23 cellular contexts compared by ENCODE assay signal in the genomic region with DNA sequence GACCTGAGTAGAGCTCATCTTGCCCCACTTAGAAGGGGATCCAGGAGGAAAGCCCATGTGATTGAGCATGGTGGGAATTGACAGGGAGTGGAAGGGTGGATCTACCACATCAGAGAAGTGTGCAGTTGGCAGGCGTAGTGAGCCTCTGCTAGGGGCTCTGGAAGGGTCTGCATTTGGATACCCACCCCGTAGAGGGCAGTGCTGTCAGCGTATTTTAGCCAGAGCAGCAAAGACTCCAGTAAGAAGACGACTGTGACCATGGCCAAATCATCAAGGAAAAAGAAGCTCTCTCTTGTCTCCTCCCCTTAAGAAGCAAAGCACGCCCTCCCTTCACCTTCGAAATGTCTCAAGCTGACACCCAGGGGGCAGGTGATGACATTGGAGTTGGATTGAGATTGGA.
DNase-seq lines count a peak whose midpoint lies in the region; ATAC-seq and TF ChIP-seq lines count a peak whose summit lies in the region.
"Had no signal": no experiment of that assay in that cellular context is flagged by ENCODE, and none has a peak within 500 bp of the region (broad histone marks: within the 10 kb centered on the region; RNA-seq: fewer than 3 reads in every experiment).

No MANE protein-coding gene starts in this region.

- H2BK120ac ChIP-seq in H9 (ENCODE audit: low read depth, low read length, poor library complexity, severe bottlenecking), result no peak overlapping the region

- DNase-seq in H9 (peak; percentile 59), NB4 (ENCODE audit: low read depth) (peak; percentile 48), iPS DF 19.7 (ENCODE audit: low read depth, low spot score) (peak; percentile 42), osteoblast (ENCODE audit: insufficient read length, low spot score, missing footprints) (no peak), NCI-H1092 treated with DMSO at 0.1 percent for 48 hours (lab: John Stamatoyannopoulos, UW) (no peak), sciatic nerve (ENCODE audit: low spot score) (no peak), sigmoid colon (no peak)
- DNase-seq: Caco-2; CD4-positive, alpha-beta memory T cell; DND-41; GOT3; Kasumi-1; MM.1S; NCI-H1105 treated with DMSO at 0.1 percent for 48 hours; NCI-H2029 treated with DMSO at 0.1 percent for 48 hours; NCI-H2171; NCI-H345; NCI-H524; NCI-H774; SIG-M5; SK-N-SH had no signal

- TF ChIP-seq CTCF in H9 (conservative IDR thresholded peaks at IDR 0.05), result peak; percentile 58
- TF ChIP-seq CTCF in NB4 (IDR thresholded peaks at IDR 0.05; ENCODE audit: low read depth, low read length), result peak; percentile 5
- TF ChIP-seq CTCF in osteoblast (IDR thresholded peaks at IDR 0.05; ENCODE audit: extremely low read depth, low read depth, low read length), result no peak
- TF ChIP-seq CTCF in sigmoid colon (IDR thresholded peaks at IDR 0.05), result no peak

- H3K4me2 ChIP-seq in H9 (ENCODE audit: insufficient read depth, insufficient read length, low read length) (no peak overlapping the region), osteoblast (ENCODE audit: insufficient read depth, low read length) (no peak overlapping the region)
- H3K4me2 ChIP-seq: BLaER1, SK-N-SH had no signal

- H3K14ac ChIP-seq in H9 (ENCODE audit: insufficient read depth, low read length), result no peak overlapping the region

- H3K23me2 ChIP-seq in H9 (ENCODE audit: insufficient read length, low read depth, low read length, poor library complexity, severe bottlenecking), result no peaks in the 10 kb centered on the region

- H3K18ac ChIP-seq in H9 (ENCODE audit: insufficient read length, low read depth, low read length), result no peak overlapping the region

- H3K4me1 ChIP-seq in H9 (ENCODE audit: insufficient read depth, low read length) (no peaks in the 10 kb centered on the region), osteoblast (ENCODE audit: insufficient read depth, low read length) (no peaks in the 10 kb centered on the region), sigmoid colon (no peaks in the 10 kb centered on the region)
- H3K4me1 ChIP-seq: BLaER1, Caco-2 had no signal

- WGBS in H9 (ENCODE audit: extremely low coverage, insufficient read length, low lambda C conversion rate), result no CpG with 5 or more reads among the region's 6 CpGs
- WGBS in sigmoid colon, 2 donors, result 66 to 69% methylated on average over 6 of the region's 6 CpGs

- no peak overlapping the region for H4K8ac ChIP-seq in H9 (replicated peaks; ENCODE audit: insufficient read length, low read depth, low read length)

- no peaks in the 10 kb centered on the region for H3K9me3 ChIP-seq in H9 (ENCODE audit: control insufficient read depth, low read depth, low read length)
- H3K9me3 ChIP-seq in osteoblast (ENCODE audit: low read depth, low read length), result no peaks in the 10 kb centered on the region
- no peaks in the 10 kb centered on the region for H3K9me3 ChIP-seq in sigmoid colon
- H3K9me3 ChIP-seq: BLaER1, Caco-2, SK-N-SH had no signal

- H3K4me3 ChIP-seq in NB4 (ENCODE audit: low read depth, low read length) (no peak overlapping the region), osteoblast (ENCODE audit: insufficient read depth, low read length) (no peak overlapping the region), sigmoid colon (no peak overlapping the region)
- H3K4me3 ChIP-seq: BLaER1 had no signal

- H3K23ac ChIP-seq in H9 (ENCODE audit: insufficient read length, low read depth, low read length), result no peak overlapping the region

- H3K27me3 ChIP-seq in H9 (ENCODE audit: insufficient read depth, low read length), result no peaks in the 10 kb centered on the region
- no peaks in the 10 kb centered on the region for H3K27me3 ChIP-seq in osteoblast (ENCODE audit: insufficient read depth, low read length)
- H3K27me3 ChIP-seq in sigmoid colon, result no peaks in the 10 kb centered on the region
- H3K27me3 ChIP-seq: BLaER1 had no signal

- no peak overlapping the region; the same call in 1 of the 2 replicates for H2BK15ac ChIP-seq in H9 (ENCODE audit: low read depth, low read length)

- TF ChIP-seq EP300 in sigmoid colon (IDR thresholded peaks at IDR 0.05), result no peak

- no peak overlapping the region for H3T11ph ChIP-seq in H9 (ENCODE audit: low read length)

- H4K20me1 ChIP-seq in H9 (ENCODE audit: control insufficient read depth, insufficient read depth, insufficient read length) (no peaks in the 10 kb centered on the region), osteoblast (ENCODE audit: insufficient read depth, low read length) (no peaks in the 10 kb centered on the region)
- H4K20me1 ChIP-seq: BLaER1 had no signal

- no peak for ATAC-seq in sciatic nerve
- ATAC-seq: Panc1 had no signal

- H2BK12ac ChIP-seq in H9 (ENCODE audit: insufficient read length, low read depth, low read length), result no peak overlapping the region

- H3K27ac ChIP-seq in H9 (ENCODE audit: insufficient read length, low read depth, low read length), result no peak overlapping the region
- H3K27ac ChIP-seq in osteoblast (ENCODE audit: low read depth, low read length), result no peak overlapping the region
- no peak overlapping the region for H3K27ac ChIP-seq in sigmoid colon
- H3K27ac ChIP-seq: BLaER1 had no signal

- peaks cover 1 to 12% of the 10 kb centered on the region in 2 experiments; a peak in 3 of 5 replicates for H3K9me3 Mint-ChIP-seq in H9

- H2BK5ac ChIP-seq in H9 (ENCODE audit: insufficient read length, low read length), result no peak overlapping the region

- H3K9ac ChIP-seq in H9 (ENCODE audit: extremely low read depth, insufficient read length, low read length), result no peak overlapping the region
- H3K9ac ChIP-seq: BLaER1, SK-N-SH had no signal

- H3K27ac Mint-ChIP-seq in H9, result no peak overlapping the region
- H3K27ac Mint-ChIP-seq: CD4-positive, alpha-beta memory T cell had no signal

- H3K4me3 Mint-ChIP-seq in H9, result no peak overlapping the region
- H3K4me3 Mint-ChIP-seq: CD4-positive, alpha-beta memory T cell had no signal

- no peak for TF ChIP-seq POLR2A in NB4 (IDR thresholded peaks at IDR 0.05; ENCODE audit: extremely low read depth, insufficient read length)
- TF ChIP-seq POLR2A in sigmoid colon (IDR thresholded peaks at IDR 0.05), result no peak

- H3K79me1 ChIP-seq in H9 (ENCODE audit: insufficient read depth, low read depth, low read length, poor library complexity, severe bottlenecking), result no peaks in the 10 kb centered on the region

- no peak overlapping the region for H2AFZ ChIP-seq in H9 (ENCODE audit: low read length)
- H2AFZ ChIP-seq in osteoblast (ENCODE audit: low read length), result peak overlapping the region; percentile 44

- H3K36me3 ChIP-seq in osteoblast (ENCODE audit: insufficient read depth, low read length) (no peaks in the 10 kb centered on the region), sigmoid colon (no peaks in the 10 kb centered on the region)
- H3K36me3 ChIP-seq: BLaER1 had no signal

- H4K91ac ChIP-seq in H9 (ENCODE audit: insufficient read length, low read depth, low read length), result no peak overlapping the region

- no peak overlapping the region for H3K4ac ChIP-seq in H9 (ENCODE audit: low read depth, low read length)

- H3K4me1 Mint-ChIP-seq in H9, result peaks cover 3 to 4% of the 10 kb centered on the region in 2 experiments
- H3K4me1 Mint-ChIP-seq: CD4-positive, alpha-beta memory T cell had no signal

- H4K5ac ChIP-seq in H9 (ENCODE audit: insufficient read length, low read depth, low read length), result no peak overlapping the region

- H2BK20ac ChIP-seq in H9 (ENCODE audit: low read depth, low read length, poor library complexity, severe bottlenecking), result no peak overlapping the region

- H3K79me2 ChIP-seq in H9 (ENCODE audit: insufficient read depth, low read length) (no peaks in the 10 kb centered on the region), osteoblast (ENCODE audit: insufficient read depth, low read length) (no peaks in the 10 kb centered on the region)

- intact Hi-C loops in sciatic nerve (cut with DNase I), result no loop called here
- intact Hi-C loops in sigmoid colon (cut with DNase I), result no loop called here

- H3K56ac ChIP-seq in H9 (ENCODE audit: insufficient read length, low read depth, low read length), result no peak overlapping the region

- no peak overlapping the region for H2AK5ac ChIP-seq in H9 (ENCODE audit: insufficient read length, low read length)

- peaks cover 0 to 14% (median 0%) of the 10 kb centered on the region in 3 experiments; a peak in 3 of 7 replicates for H3K36me3 Mint-ChIP-seq in H9 (ENCODE audit: insufficient read depth in 1 of 3, low read depth in 3 of 3)
- H3K36me3 Mint-ChIP-seq: CD4-positive, alpha-beta memory T cell had no signal

- H3K27me3 Mint-ChIP-seq in H9 (ENCODE audit: low read depth), result no peaks in the 10 kb centered on the region

Comparison
In these comparisons a context has a peak if more than half of its experiments do, and no peak if none do; other contexts are left out.
1. DNase-seq: peak in H9 (single experiment), NB4 (single experiment) and iPS DF 19.7 (single experiment); none in osteoblast (single experiment), NCI-H1092 treated with DMSO at 0.1 percent for 48 hours (single experiment), sciatic nerve (single experiment) and sigmoid colon (single experiment).
2. CTCF ChIP-seq: peak in H9 (single experiment) and NB4 (single experiment); none in osteoblast (single experiment) and sigmoid colon (0 of 4).